In the genomic region with DNA sequence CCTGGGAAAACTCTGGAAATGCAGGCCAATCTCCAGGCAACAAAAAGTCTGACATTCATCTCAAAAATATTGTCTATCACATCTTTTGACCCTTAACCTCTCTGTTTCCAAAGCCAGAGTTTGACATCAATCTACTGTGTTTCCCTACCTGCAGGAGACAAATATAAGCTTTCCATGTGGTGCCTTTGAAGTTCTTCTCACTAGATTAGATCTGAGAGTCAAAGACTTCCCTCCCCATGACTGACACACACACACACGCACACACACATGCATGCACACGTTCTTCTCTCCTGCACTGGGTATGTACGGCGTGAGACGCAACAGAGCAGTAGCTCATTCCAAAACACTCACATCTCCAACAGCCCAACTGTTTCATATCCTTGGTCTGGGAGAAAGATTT, we compare ENCODE assay signal across 1 cellular context.
TF ChIP-seq lines count a peak whose summit lies in the region.

No MANE protein-coding gene starts in this region.

TF ChIP-seq in IMR-90, 13 proteins besides CTCF, POLR2A, EP300 and RAD21 (continued from another document):
- no peak for TF ChIP-seq MAZ (IDR thresholded peaks at IDR 0.05; ENCODE audit: borderline replicate concordance, low read depth, low read length)
